ENCODE assay signal across 15 cellular contexts in the genomic region with DNA sequence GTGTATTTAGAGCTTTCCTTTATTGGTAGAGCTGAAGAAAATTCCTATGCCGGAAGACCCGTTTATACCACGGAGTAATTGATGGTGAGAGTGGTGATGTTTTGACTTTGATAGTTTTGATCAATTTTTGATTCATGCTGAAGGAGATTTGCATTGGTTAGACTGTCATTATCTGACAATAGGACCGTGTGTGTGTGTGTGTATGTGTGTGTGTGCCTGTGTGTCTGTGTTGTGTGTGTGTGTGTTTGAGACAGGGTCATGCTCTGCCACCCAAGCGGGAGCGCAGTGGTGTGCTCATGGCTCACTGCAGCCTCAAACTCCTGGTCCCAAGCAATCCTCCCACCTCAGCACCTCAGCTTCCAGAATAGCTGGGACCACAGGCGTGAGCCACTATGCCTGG. TPM values are rescaled to one million over a fixed set of nuclear protein-coding genes. Genes with fewer than 3 reads are reported as not detected.
"Had no signal": no experiment of that assay in that cellular context is flagged by ENCODE, and none has a peak within 500 bp of the region (broad histone marks: within the 10 kb centered on the region; RNA-seq: fewer than 3 reads in every experiment).

No MANE protein-coding gene starts in this region.

- H3K27ac ChIP-seq: foreskin keratinocyte, heart right ventricle, left lung, ovary, SJCRH30 had no signal

- H3K4me1 ChIP-seq: foreskin keratinocyte, heart right ventricle, left lung, SJCRH30 had no signal

- ATAC-seq: activated CD4-positive, alpha-beta T cell treated with anti-CD3 and anti-CD28 coated beads for 36 hours; activated CD8-positive, alpha-beta T cell treated with anti-CD3 and anti-CD28 coated beads, Interleukin-2, amount 10 ng/mL, durations not matched to agents 7 days and 5 days; activated naive CD8-positive, alpha-beta T cell treated with anti-CD3 and anti-CD28 coated beads, Interleukin-2, amount 50 U/mL, for 24 hours; esophagus mucosa; foreskin keratinocyte; heart right ventricle; left lung; stimulated activated naive CD8-positive, alpha-beta T cell treated with anti-CD3 and anti-CD28 coated beads, Interleukin-15, amount 100 ng/mL, for 72 hours had no signal

- DNase-seq: activated CD4-positive, alpha-beta T cell treated with anti-CD3 and anti-CD28 coated beads for 36 hours; activated CD8-positive, alpha-beta memory T cell treated with anti-CD3 and anti-CD28 coated beads, Interleukin-2, amount 50 U/mL, for 48 hours; activated CD8-positive, alpha-beta T cell treated with anti-CD3 and anti-CD28 coated beads, Interleukin-2, amount 10 ng/mL, durations not matched to agents 7 days and 5 days; activated naive CD4-positive, alpha-beta T cell treated with Interleukin-2 at 50 U/mL for 16 hours; activated naive CD8-positive, alpha-beta T cell treated with anti-CD3 and anti-CD28 coated beads, Interleukin-2, amount 50 U/mL, for 24 hours; foreskin keratinocyte; heart right ventricle; islet precursor cell; left lung; ovary; SJCRH30; stimulated activated CD4-positive, alpha-beta T cell treated with anti-CD3 and anti-CD28 coated beads, Interleukin-4, amount 100 ng/mL, for 4 hours; stimulated activated naive CD8-positive, alpha-beta T cell treated with anti-CD3 and anti-CD28 coated beads, Interleukin-15, amount 100 ng/mL, for 72 hours; T-helper 9 cell had no signal

- H3K4me3 ChIP-seq: heart right ventricle, left lung, ovary, SJCRH30 had no signal

- H3K9me3 ChIP-seq: heart right ventricle, left lung, ovary, SJCRH30 had no signal

- H3K36me3 ChIP-seq: heart right ventricle, left lung, ovary, SJCRH30 had no signal

- H3K27me3 ChIP-seq: foreskin keratinocyte, ovary, SJCRH30 had no signal

RNA-seq across cellular contexts. Expression of a gene that starts 9.6 kb away (rescaled TPM):
- total RNA-seq: activated CD4-positive, alpha-beta T cell treated with anti-CD3 and anti-CD28 coated beads for 36 hours; activated CD8-positive, alpha-beta T cell treated with anti-CD3 and anti-CD28 coated beads, Interleukin-2, amount 10 ng/mL, durations not matched to agents 7 days and 5 days; esophagus mucosa; foreskin keratinocyte; SJCRH30 had no signal
- polyA plus RNA-seq: foreskin keratinocyte had no signal
